ENCODE assay signal across 11 cellular contexts in genomic region chr15:65578904-65579728, GRCh38. TPM values are rescaled to one million over a fixed set of nuclear protein-coding genes. Genes with fewer than 3 reads are reported as not detected.
DNase-seq lines count a peak whose midpoint lies in the region; ATAC-seq and TF ChIP-seq lines count a peak whose summit lies in the region.
"Had no signal": no experiment of that assay in that cellular context is flagged by ENCODE, and none has a peak within 500 bp of the region (broad histone marks: within the 10 kb centered on the region; RNA-seq: fewer than 3 reads in every experiment).

No MANE protein-coding gene starts in this region.

- peaks cover 10% of the 10 kb centered on the region for H3K4me1 ChIP-seq in CD8-positive, alpha-beta memory T cell (ENCODE audit: insufficient read depth, low read length)
- peaks cover 4 to 14% of the 10 kb centered on the region in 2 donors for H3K4me1 ChIP-seq in naive thymus-derived CD4-positive, alpha-beta T cell (ENCODE audit: control insufficient read depth in 2 of 2, insufficient read depth in 2 of 2, low read length in 2 of 2)

- in situ Hi-C loops in astrocyte of the spinal cord (cut with HindIII; ENCODE audit: low sequenced_read_pairs), result no loop called here

- peaks cover 47% of the 10 kb centered on the region for H3K36me3 ChIP-seq in CD8-positive, alpha-beta memory T cell (ENCODE audit: insufficient read depth, low read length)
- H3K36me3 ChIP-seq in naive thymus-derived CD4-positive, alpha-beta T cell (ENCODE audit: control insufficient read depth in 2 of 3, insufficient read depth in 3 of 3, low read length in 3 of 3), result peaks cover 0 to 41% (median 7%) of the 10 kb centered on the region in 3 experiments

- TF ChIP-seq CTCF in astrocyte of the spinal cord (IDR thresholded peaks at IDR 0.05; ENCODE audit: low read depth, low read length), result no peak

- peak overlapping the region in 6 of 8 donors; percentile 11 to 77 (median 42) for H3K27ac Mint-ChIP-seq in CD8-positive, alpha-beta memory T cell
- peak overlapping the region in 7 of 9 donors; percentile 23 to 77 (median 62) for H3K27ac Mint-ChIP-seq in naive thymus-derived CD4-positive, alpha-beta T cell

- peaks cover 17 to 24% (median 21%) of the 10 kb centered on the region in 3 donors for H3K4me1 Mint-ChIP-seq in CD8-positive, alpha-beta memory T cell
- H3K4me1 Mint-ChIP-seq in naive thymus-derived CD4-positive, alpha-beta T cell, result peaks cover 6 to 22% (median 17%) of the 10 kb centered on the region in 7 donors

- ATAC-seq in naive thymus-derived CD4-positive, alpha-beta T cell, result no peak
- ATAC-seq in GM19452 (IDR thresholded peaks at IDR 0.05; ENCODE audit: unreplicated experiment) (no peak), GM19463 (IDR thresholded peaks at IDR 0.05; ENCODE audit: unreplicated experiment) (no peak)
- ATAC-seq: left ventricle myocardium superior; stimulated activated naive CD8-positive, alpha-beta T cell treated with anti-CD3 and anti-CD28 coated beads, Interleukin-15, Interleukin-2, amounts not matched to agents 100 U/mL and 50 U/mL, for 24 hours had no signal

- peaks cover 0 to 78% (median 9%) of the 10 kb centered on the region in 3 donors for H3K36me3 Mint-ChIP-seq in CD8-positive, alpha-beta memory T cell
- H3K36me3 Mint-ChIP-seq in naive thymus-derived CD4-positive, alpha-beta T cell, result peaks cover 12 to 66% (median 31%) of the 10 kb centered on the region in 5 donors

- no peaks in the 10 kb centered on the region for H3K9me3 ChIP-seq in CD8-positive, alpha-beta memory T cell (ENCODE audit: low read length)
- H3K9me3 ChIP-seq in naive thymus-derived CD4-positive, alpha-beta T cell (ENCODE audit: control insufficient read depth in 2 of 3, low read length in 3 of 3), result no peaks in the 10 kb centered on the region

- H3K4me3 ChIP-seq in CD8-positive, alpha-beta memory T cell (ENCODE audit: low read length), result no peak overlapping the region
- H3K4me3 ChIP-seq in astrocyte of the spinal cord (ENCODE audit: low read depth, low read length), result no peak overlapping the region
- H3K4me3 ChIP-seq in naive thymus-derived CD4-positive, alpha-beta T cell (ENCODE audit: low read length), result no peak overlapping the region

- no peaks in the 10 kb centered on the region for H3K9me3 Mint-ChIP-seq in CD8-positive, alpha-beta memory T cell
- H3K9me3 Mint-ChIP-seq in naive thymus-derived CD4-positive, alpha-beta T cell, result no peaks in the 10 kb centered on the region

- no peaks in the 10 kb centered on the region for H3K27me3 ChIP-seq in CD8-positive, alpha-beta memory T cell (ENCODE audit: insufficient read depth, low read length, poor library complexity, severe bottlenecking)
- no peaks in the 10 kb centered on the region for H3K27me3 ChIP-seq in naive thymus-derived CD4-positive, alpha-beta T cell (ENCODE audit: control insufficient read depth in 2 of 2, insufficient read depth in 2 of 2, low read length in 2 of 2)

- H3K4me3 Mint-ChIP-seq in CD8-positive, alpha-beta memory T cell, result no peak overlapping the region
- H3K4me3 Mint-ChIP-seq in naive thymus-derived CD4-positive, alpha-beta T cell, result no peak overlapping the region

- POLR2A ChIA-PET in CD8-positive, alpha-beta memory T cell (lab: Charles Lee), result no interaction called here
- POLR2A ChIA-PET in naive thymus-derived CD4-positive, alpha-beta T cell (lab: Charles Lee), result interaction anchor here (1.3 kb wide), 1 partner anchor 12 kb away, joined by 4 read pairs; no protein-coding TSS in a partner anchor

- H3K27ac ChIP-seq in CD8-positive, alpha-beta memory T cell (ENCODE audit: low read depth, low read length), result no peak overlapping the region
- H3K27ac ChIP-seq in naive thymus-derived CD4-positive, alpha-beta T cell (ENCODE audit: low read depth, low read length), result no peak overlapping the region

- H3K27me3 Mint-ChIP-seq in CD8-positive, alpha-beta memory T cell, result no peaks in the 10 kb centered on the region
- no peaks in the 10 kb centered on the region for H3K27me3 Mint-ChIP-seq in naive thymus-derived CD4-positive, alpha-beta T cell

- CTCF ChIA-PET in CD8-positive, alpha-beta memory T cell (lab: Charles Lee), result no interaction called here
- CTCF ChIA-PET in naive thymus-derived CD4-positive, alpha-beta T cell (lab: Charles Lee), result no interaction called here

- DNase-seq in CD8-positive, alpha-beta memory T cell, result no peak
- DNase-seq in HT1080 (ENCODE audit: low read depth), result peak; percentile 2
- DNase-seq in astrocyte of the spinal cord (ENCODE audit: low read depth, low spot score), result peak; percentile 17
- DNase-seq in naive thymus-derived CD4-positive, alpha-beta T cell, result no peak
- DNase-seq in stimulated activated CD4-positive, alpha-beta T cell treated with anti-CD3 and anti-CD28 coated beads, Interleukin-4, amount 100 ng/mL, for 1 hour, result no peak
- DNase-seq in amygdala (lab: John Stamatoyannopoulos, UW), result no peak
- DNase-seq: head of caudate nucleus; left ventricle myocardium superior; stimulated activated naive CD8-positive, alpha-beta T cell treated with anti-CD3 and anti-CD28 coated beads, Interleukin-15, Interleukin-2, amounts not matched to agents 100 U/mL and 50 U/mL, for 24 hours had no signal

- intact Hi-C loops in naive thymus-derived CD4-positive, alpha-beta T cell (cut with micrococcal nuclease), result no loop called here

RNA-seq across cellular contexts. Expression of gene INTS14, which starts 31.8 kb away (rescaled TPM):
- 10 to 100 TPM; 62.0 to 64.7 TPM for total RNA-seq in CD8-positive, alpha-beta memory T cell
- polyA plus RNA-seq in CD8-positive, alpha-beta memory T cell, result 29.9 TPM
- 34.1 and 46.5 TPM in 2 replicates for total RNA-seq in HT1080 (2014; rRNA removed; shearing (Covaris generic))
- 59.0 and 66.8 TPM in 2 replicates for polyA plus RNA-seq in HT1080 (2015; cell fraction: cytosol; rRNA removed)
- polyA plus RNA-seq in HT1080 (2015; cell fraction: nucleus; rRNA removed), result 72.5 and 85.8 TPM in 2 replicates
- 10 to 100 TPM; 19.1 to 38.3 (median 35.9) TPM for total RNA-seq in naive thymus-derived CD4-positive, alpha-beta T cell
- polyA plus RNA-seq in naive thymus-derived CD4-positive, alpha-beta T cell, result 10 to 100 TPM; 16.0 to 35.0 TPM

RNA-seq across cellular contexts. Expression of gene SLC24A1, which starts 42.6 kb away (rescaled TPM):
- 1 to 10 TPM; 4.2 to 4.3 TPM for total RNA-seq in CD8-positive, alpha-beta memory T cell
- 3.8 TPM for polyA plus RNA-seq in CD8-positive, alpha-beta memory T cell
- 10.1 and 11.5 TPM in 2 replicates for total RNA-seq in HT1080 (2014; rRNA removed; shearing (Covaris generic))
- polyA plus RNA-seq in HT1080 (2015; cell fraction: cytosol; rRNA removed), result 9.8 and 15.4 TPM in 2 replicates
- 11.2 and 11.6 TPM in 2 replicates for polyA plus RNA-seq in HT1080 (2015; cell fraction: nucleus; rRNA removed)
- 1 to 10 TPM; 4.1 to 5.6 (median 5.2) TPM for total RNA-seq in naive thymus-derived CD4-positive, alpha-beta T cell
- 1 to 10 TPM; 1.9 to 3.6 TPM for polyA plus RNA-seq in naive thymus-derived CD4-positive, alpha-beta T cell

RNA-seq across cellular contexts. Expression of gene HACD3, which starts 48.9 kb away (rescaled TPM):
- total RNA-seq in CD8-positive, alpha-beta memory T cell, result 10 to 100 TPM; 46.1 to 51.4 TPM
- 40.3 TPM for polyA plus RNA-seq in CD8-positive, alpha-beta memory T cell
- 96.0 and 101 TPM in 2 replicates for total RNA-seq in HT1080 (2014; rRNA removed; shearing (Covaris generic))
- 60.8 and 72.6 TPM in 2 replicates for polyA plus RNA-seq in HT1080 (2015; cell fraction: cytosol; rRNA removed)
- 82.6 and 87.7 TPM in 2 replicates for polyA plus RNA-seq in HT1080 (2015; cell fraction: nucleus; rRNA removed)
- 10 to 100 TPM; 18.3 to 30.0 (median 23.9) TPM for total RNA-seq in naive thymus-derived CD4-positive, alpha-beta T cell
- polyA plus RNA-seq in naive thymus-derived CD4-positive, alpha-beta T cell, result 10 to 100 TPM; 29.6 to 34.4 TPM

Comparison
In these comparisons a context has a peak if more than half of its experiments do, and no peak if none do; other contexts are left out.
1. DNase-seq: peak in HT1080 (single experiment) and astrocyte of the spinal cord (single experiment); none in CD8-positive, alpha-beta memory T cell (0 of 5), naive thymus-derived CD4-positive, alpha-beta T cell (0 of 9), stimulated activated CD4-positive, alpha-beta T cell treated with anti-CD3 and anti-CD28 coated beads, Interleukin-4, amount 100 ng/mL, for 1 hour (single experiment) and amygdala (0 of 56).